Comparison of ENCODE assay signal across 8 cellular contexts in the genomic region with DNA sequence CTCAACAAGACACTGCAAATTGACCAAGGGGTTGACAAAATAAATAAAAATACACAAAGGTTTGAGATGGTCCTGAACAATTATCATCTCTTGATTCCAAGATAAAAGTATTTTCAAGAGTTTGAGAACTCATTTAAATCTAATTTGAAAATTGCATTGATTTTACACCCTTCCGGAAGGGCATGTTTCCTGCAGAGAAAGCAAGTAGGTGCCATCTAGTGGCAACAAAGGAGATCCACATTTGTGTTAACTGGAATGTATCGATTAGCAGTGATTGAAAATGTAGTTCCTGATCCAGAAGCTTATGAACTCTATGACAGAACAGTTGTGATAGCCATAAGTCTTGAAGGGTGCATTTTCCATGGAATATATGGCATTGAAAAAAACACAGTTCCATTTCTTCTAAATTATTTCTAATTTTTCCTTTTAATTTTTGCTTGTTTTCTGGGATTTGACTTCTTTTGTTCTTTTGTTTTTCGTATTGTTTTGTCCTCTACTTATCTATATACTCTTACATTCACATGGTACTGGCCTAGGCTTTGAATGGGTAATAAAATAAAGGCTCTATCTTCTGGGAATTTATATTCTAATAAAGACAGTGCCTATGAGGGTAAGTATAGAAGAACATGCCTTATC.
DNase-seq lines count a peak whose midpoint lies in the region; ATAC-seq, FAIRE-seq and TF ChIP-seq lines count a peak whose summit lies in the region.

No MANE protein-coding gene starts in this region.

- TF ChIP-seq POLR2A in IMR-90 (IDR thresholded peaks at IDR 0.05; ENCODE audit: low read depth, low read length), result no peak

- no peak overlapping the region for H3K9ac ChIP-seq in IMR-90 (ENCODE audit: low read depth, low read length)

- H3K9me1 ChIP-seq in IMR-90 (ENCODE audit: insufficient read depth, low read length), result no peaks in the 10 kb centered on the region

- peak; percentile 75 for TF ChIP-seq RAD21 in IMR-90 (IDR thresholded peaks at IDR 0.05; ENCODE audit: low read length)

- POLR2A ChIA-PET in IMR-90 (lab: Charles Lee; ENCODE audit: unreplicated experiment), result no interaction called here

- H4K20me1 ChIP-seq in IMR-90 (ENCODE audit: insufficient read depth, low read length), result no peaks in the 10 kb centered on the region

- H3K27me3 ChIP-seq in IMR-90 (ENCODE audit: control insufficient read depth, insufficient read depth, low read length), result no peaks in the 10 kb centered on the region
- H3K27me3 ChIP-seq in pancreas, result no peaks in the 10 kb centered on the region

- no peak overlapping the region for H3K27ac Mint-ChIP-seq in activated CD8-positive, alpha-beta memory T cell treated with anti-CD3 and anti-CD28 coated beads, Interleukin-2, amount 10 ng/mL, durations not matched to agents 7 days and 5 days

- no peaks in the 10 kb centered on the region for H3K36me3 ChIP-seq in IMR-90 (ENCODE audit: control insufficient read depth, insufficient read depth, low read length)
- H3K36me3 ChIP-seq in pancreas, result no peaks in the 10 kb centered on the region

- no peak overlapping the region for H3K4ac ChIP-seq in IMR-90 (ENCODE audit: low read depth, low read length)

- no peak overlapping the region for H4K5ac ChIP-seq in IMR-90 (ENCODE audit: low read depth, low read length)

- DNase-seq in activated CD8-positive, alpha-beta memory T cell treated with anti-CD3 and anti-CD28 coated beads, Interleukin-2, amount 10 ng/mL, durations not matched to agents 7 days and 5 days, result no peak
- DNase-seq in activated CD8-positive, alpha-beta memory T cell treated with anti-CD3 and anti-CD28 coated beads for 24 hours, result no peak
- DNase-seq in IMR-90, result peak; percentile 49
- DNase-seq in SK-MEL-5 (ENCODE audit: low read depth, low spot score), result peak; percentile 55
- DNase-seq in fibroblast of mammary gland (ENCODE audit: low read depth), result peak; percentile 52
- DNase-seq in pancreas, result no peak
- DNase-seq in COLO668 (lab: John Stamatoyannopoulos, UW; ENCODE audit: unreplicated experiment), result no peak

- H3K27me3 Mint-ChIP-seq in activated CD8-positive, alpha-beta memory T cell treated with anti-CD3 and anti-CD28 coated beads, Interleukin-2, amount 10 ng/mL, durations not matched to agents 7 days and 5 days, result peaks cover 2% of the 10 kb centered on the region

- CTCF ChIA-PET in activated CD8-positive, alpha-beta memory T cell treated with anti-CD3 and anti-CD28 coated beads, Interleukin-2, amount 10 ng/mL, durations not matched to agents 7 days and 5 days (lab: Charles Lee), result interaction anchor here (0.7 to 8.9 kb wide), 17 partner anchors 9 to 458 kb away, joined by 3 to 94 read pairs (median 5); a partner anchor contains a TSS
- CTCF ChIA-PET in IMR-90 (lab: Yijun Ruan, JAX), result interaction anchor here (0.8 to 6.2 kb wide), 16 partner anchors 12 to 400 kb away, joined by 3 to 138 read pairs (median 4); no protein-coding TSS in a partner anchor

- no peaks in the 10 kb centered on the region for H3K36me3 Mint-ChIP-seq in activated CD8-positive, alpha-beta memory T cell treated with anti-CD3 and anti-CD28 coated beads, Interleukin-2, amount 10 ng/mL, durations not matched to agents 7 days and 5 days

- H3K4me1 ChIP-seq in IMR-90 (ENCODE audit: control insufficient read depth, insufficient read depth, low read length) (no peaks in the 10 kb centered on the region), pancreas (peaks cover 0 to 3% (median 0%) of the 10 kb centered on the region in 3 donors)

- peak; percentile 73 for TF ChIP-seq CTCF in IMR-90 (conservative IDR thresholded peaks at IDR 0.05; ENCODE audit: low read depth, low read length)
- TF ChIP-seq CTCF in fibroblast of mammary gland (conservative IDR thresholded peaks at IDR 0.05; ENCODE audit: control insufficient read depth, insufficient read depth, low read depth, low read length), result peak; percentile 91
- peak; percentile 39 to 76 (median 54) for TF ChIP-seq CTCF in pancreas (IDR thresholded peaks at IDR 0.05)

- H4K8ac ChIP-seq in IMR-90 (ENCODE audit: low read depth in 2 of 2, low read length in 2 of 2), result no peak overlapping the region

- H2AFZ ChIP-seq in IMR-90 (replicated peaks; ENCODE audit: low read length, poor library complexity), result no peak overlapping the region

- H2BK20ac ChIP-seq in IMR-90 (ENCODE audit: low read depth, low read length), result no peak overlapping the region

- H3K79me1 ChIP-seq in IMR-90 (ENCODE audit: low read depth in 1 of 2, low read length in 2 of 2), result no peaks in the 10 kb centered on the region

- H3K14ac ChIP-seq in IMR-90 (replicated peaks; ENCODE audit: low read depth, low read length), result no peak overlapping the region

- in situ Hi-C loops in IMR-90 (cut with MboI; ENCODE audit: low sequenced_read_pairs), result loop anchor here (5.0 to 10.0 kb wide), 2 partner anchors 178 to 340 kb away; no protein-coding TSS in a partner anchor
- in situ Hi-C loops in SK-MEL-5 (cut with HindIII; ENCODE audit: low pct_unique_long_range_greater_than_20kb, low sequenced_read_pairs), result loop anchor here (10.0 kb wide), 1 partner anchor 180 kb away; no protein-coding TSS in a partner anchor

- H3K27ac ChIP-seq in IMR-90 (ENCODE audit: insufficient read depth, low read length) (no peak overlapping the region), pancreas (no peak overlapping the region)

- no peak overlapping the region for H2BK15ac ChIP-seq in IMR-90 (ENCODE audit: low read depth, low read length)

- H3K9me3 ChIP-seq in IMR-90 (ENCODE audit: control insufficient read depth, insufficient read depth, low read length) (no peaks in the 10 kb centered on the region), pancreas (no peaks in the 10 kb centered on the region)

- H3K4me2 ChIP-seq in IMR-90 (ENCODE audit: low read depth, low read length), result no peak overlapping the region

- no peak overlapping the region for H2AK9ac ChIP-seq in IMR-90 (replicated peaks; ENCODE audit: low read depth, low read length, poor library complexity)

- peaks cover 2% of the 10 kb centered on the region for H3K4me1 Mint-ChIP-seq in activated CD8-positive, alpha-beta memory T cell treated with anti-CD3 and anti-CD28 coated beads, Interleukin-2, amount 10 ng/mL, durations not matched to agents 7 days and 5 days

- H2BK5ac ChIP-seq in IMR-90 (ENCODE audit: low read depth, low read length, poor library complexity, severe bottlenecking), result no peak overlapping the region

- H2AK5ac ChIP-seq in IMR-90 (ENCODE audit: low read depth, low read length), result no peak overlapping the region

- peak; percentile 63 for ATAC-seq in activated CD8-positive, alpha-beta memory T cell treated with anti-CD3 and anti-CD28 coated beads, Interleukin-2, amount 10 ng/mL, durations not matched to agents 7 days and 5 days
- ATAC-seq in IMR-90 (ENCODE audit: low read depth) (peak; percentile 71; the same call in 1 of the 2 replicates), pancreas (peak; percentile 75 to 87 (median 84)), GM21526 (IDR thresholded peaks at IDR 0.05; ENCODE audit: low FRiP score, unreplicated experiment) (no peak)

- dilution Hi-C loops in IMR-90 (cut with HindIII; ENCODE audit: low sequenced_read_pairs, unreplicated experiment), result no loop called here

- no peak overlapping the region for H3K4me3 Mint-ChIP-seq in activated CD8-positive, alpha-beta memory T cell treated with anti-CD3 and anti-CD28 coated beads, Interleukin-2, amount 10 ng/mL, durations not matched to agents 7 days and 5 days

- H4K91ac ChIP-seq in IMR-90 (ENCODE audit: insufficient read depth, low read depth, low read length), result no peak overlapping the region

- no peak overlapping the region for H3K18ac ChIP-seq in IMR-90 (ENCODE audit: low read depth, low read length)

- H2BK120ac ChIP-seq in IMR-90 (ENCODE audit: low read depth, low read length), result no peak overlapping the region

- FAIRE-seq in pancreas (lab: Jason Lieb, UNC), result peak; percentile 87

- no peaks in the 10 kb centered on the region for H3K9me3 Mint-ChIP-seq in activated CD8-positive, alpha-beta memory T cell treated with anti-CD3 and anti-CD28 coated beads, Interleukin-2, amount 10 ng/mL, durations not matched to agents 7 days and 5 days (ENCODE audit: low read depth)

- no peak overlapping the region for H3K56ac ChIP-seq in IMR-90 (ENCODE audit: extremely low read depth, insufficient read depth, low read length)

- 0% methylated on average over 1 of the region's 3 CpGs; no CpG with 5 or more reads in 1 of the 2 experiments for WGBS in IMR-90 (ENCODE audit: extremely low coverage in 2 of 2, insufficient read length in 1 of 2), 2 experiments
- 14 to 24% methylated on average over 3 of the region's 3 CpGs for WGBS in pancreas, 2 donors

- BruUV-seq in IMR-90 (replicated peaks; lab: Mats Ljungman, UMichigan), result no TSS peak

- no peak overlapping the region for H3K23ac ChIP-seq in IMR-90 (ENCODE audit: low read depth, low read length)

- intact Hi-C loops in IMR-90 (cut with micrococcal nuclease) (loop anchor here (1.0 to 5.0 kb wide), 4 partner anchors 243 to 498 kb away; a partner anchor contains a TSS), pancreas (cut with DNase I) (loop anchor here in 2 of 3 donors (10.0 kb wide), 2 partner anchors 180 to 340 kb away; no protein-coding TSS in a partner anchor)

- no peak overlapping the region for H3K4me3 ChIP-seq in IMR-90 (ENCODE audit: insufficient read depth, low read depth, low read length)
- no peak overlapping the region for H3K4me3 ChIP-seq in fibroblast of mammary gland (ENCODE audit: control insufficient read depth, low read depth, low read length)
- H3K4me3 ChIP-seq in pancreas, result no peak overlapping the region

TF ChIP-seq in IMR-90, 13 proteins besides CTCF, POLR2A, EP300 and RAD21:
- TF ChIP-seq MXI1 (IDR thresholded peaks at IDR 0.05; ENCODE audit: borderline replicate concordance, low read depth, low read length) (no peak), SMC3 (IDR thresholded peaks at IDR 0.05; ENCODE audit: low read depth, low read length) (peak; percentile 77)

Comparison
In these comparisons a context has a peak if more than half of its experiments do, and no peak if none do; other contexts are left out.
1. DNase-seq: peak in IMR-90 (single experiment), SK-MEL-5 (single experiment) and fibroblast of mammary gland (single experiment); none in activated CD8-positive, alpha-beta memory T cell treated with anti-CD3 and anti-CD28 coated beads, Interleukin-2, amount 10 ng/mL, durations not matched to agents 7 days and 5 days (single experiment), activated CD8-positive, alpha-beta memory T cell treated with anti-CD3 and anti-CD28 coated beads for 24 hours (single experiment), pancreas (0 of 6) and COLO668 (single experiment).
2. Peak in every context shown above with its lines, with median percentiles within 50 percentile points of each other: CTCF ChIP-seq.